Comparison of ENCODE assay signal across 8 cellular contexts in the genomic region with DNA sequence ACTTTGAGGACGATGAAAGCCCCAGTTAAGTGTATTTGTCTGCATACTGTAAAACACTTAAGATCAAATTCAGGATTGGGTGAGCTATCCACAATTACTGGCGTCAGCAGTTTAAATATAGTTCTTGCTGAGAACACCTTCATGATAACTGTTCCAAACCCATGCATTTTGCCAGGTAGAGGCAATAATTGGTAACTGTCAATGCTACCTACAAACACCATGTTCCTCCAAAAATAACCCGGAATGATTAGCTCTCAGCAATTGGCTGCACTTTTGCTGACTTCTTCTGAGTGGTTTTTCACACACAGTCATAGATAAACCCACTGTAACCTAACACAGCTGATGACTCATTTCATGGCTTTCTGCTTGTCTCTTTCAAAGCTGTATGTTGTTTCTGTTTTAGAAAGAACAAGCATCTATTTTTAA.
A peak's percentile ranks its signal among the peaks of the same experiment; 100 is the strongest.
DNase-seq lines count a peak whose midpoint lies in the region; ATAC-seq, FAIRE-seq and TF ChIP-seq lines count a peak whose summit lies in the region.

No MANE protein-coding gene starts in this region.

- H3K27me3 ChIP-seq in transverse colon: no peaks in the 10 kb centered on the region

- no peak overlapping the region for H3K27ac ChIP-seq in transverse colon

- peak; percentile 99 for ATAC-seq in GM18907 (IDR thresholded peaks at IDR 0.05; ENCODE audit: unreplicated experiment)
- ATAC-seq in HG03064 (IDR thresholded peaks at IDR 0.05; ENCODE audit: low read depth, unreplicated experiment): peak; percentile 100
- ATAC-seq in left cardiac atrium: peak; percentile 96 to 98
- ATAC-seq in left colon: no peak

- intact Hi-C loops in left cardiac atrium (cut with DNase I) (no loop called here), transverse colon (cut with DNase I; ENCODE audit: low total_unique reads) (no loop called here), left colon (cut with DNase I, micrococcal nuclease) (no loop called here)

- no peak overlapping the region for H3K4me3 ChIP-seq in transverse colon

- peak; percentile 38 for DNase-seq in AG08396 (ENCODE audit: low spot score)
- peak; percentile 41 for DNase-seq in RCC 7860 (ENCODE audit: low spot score)
- no peak for DNase-seq in left cardiac atrium
- no peak for DNase-seq in GOT3 (lab: John Stamatoyannopoulos, UW)
- no peak for DNase-seq in transverse colon
- DNase-seq in left colon: no peak

- H3K9me3 ChIP-seq in transverse colon: no peaks in the 10 kb centered on the region

- no peaks in the 10 kb centered on the region for H3K4me1 ChIP-seq in transverse colon

- FAIRE-seq in RCC 7860 (lab: Jason Lieb, UNC): peak; percentile 86

- no peak for TF ChIP-seq CTCF in transverse colon (IDR thresholded peaks at IDR 0.05)

- no peak for TF ChIP-seq EP300 in transverse colon (IDR thresholded peaks at IDR 0.05; ENCODE audit: low read depth)

- no peaks in the 10 kb centered on the region for H3K36me3 ChIP-seq in transverse colon

- WGBS in transverse colon (ENCODE audit: low coverage in 1 of 2), 2 donors: 25 to 38% methylated on average over 1 to 3 of the region's 3 CpGs

- no peak for TF ChIP-seq POLR2A in transverse colon (IDR thresholded peaks at IDR 0.05)

- in situ Hi-C loops in transverse colon (cut with MboI; ENCODE audit: low pct_ligation_motif_present in 1 of 4, low pct_unique_long_range_greater_than_20kb in 1 of 4, low sequenced_read_pairs in 3 of 4): no loop called here

Comparison
In these comparisons a context has a peak if more than half of its experiments do, and no peak if none do; other contexts are left out.
1. DNase-seq: peak in AG08396 (single experiment) and RCC 7860 (single experiment); none in left cardiac atrium (single experiment), GOT3 (single experiment), transverse colon (single experiment) and left colon (0 of 2).